Comparison of ENCODE assay signal across 23 cellular contexts in the genomic region with DNA sequence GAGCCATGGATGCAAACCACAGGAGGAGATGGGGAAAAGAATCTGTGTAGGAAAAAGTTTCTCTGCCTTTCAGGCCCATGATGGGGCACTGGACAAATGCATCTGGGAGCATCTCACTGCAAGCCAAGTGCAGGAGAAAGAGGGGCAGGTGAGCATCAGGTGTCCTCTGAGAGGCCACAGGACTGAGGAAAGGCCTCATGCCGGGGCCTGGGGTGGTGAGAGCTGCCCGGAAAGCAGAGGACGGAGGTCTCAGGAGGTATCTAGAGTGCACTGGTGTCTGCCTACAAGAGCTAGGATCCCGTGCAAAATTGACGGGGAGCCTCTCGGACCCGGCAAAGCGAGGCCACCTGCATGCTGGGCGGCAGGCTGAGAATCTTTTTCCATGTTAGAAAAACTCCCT.
DNase-seq lines count a peak whose midpoint lies in the region; ATAC-seq, FAIRE-seq and TF ChIP-seq lines count a peak whose summit lies in the region.
"Had no signal": no experiment of that assay in that cellular context is flagged by ENCODE, and none has a peak within 500 bp of the region (broad histone marks: within the 10 kb centered on the region; RNA-seq: fewer than 3 reads in every experiment).

No MANE protein-coding gene starts in this region.

- H2BK120ac ChIP-seq in neuronal stem cell (ENCODE audit: low read depth, low read length) = no peak overlapping the region

- ATAC-seq in right cardiac atrium (no peak), pancreas (no peak), GM18858 (IDR thresholded peaks at IDR 0.05; ENCODE audit: unreplicated experiment) (no peak), foreskin keratinocyte (no peak)

- no peak overlapping the region for H3K14ac ChIP-seq in neuronal stem cell (ENCODE audit: low read length)

- intact Hi-C loops in cardiac septum (cut with DNase I) (no loop called here), right cardiac atrium (cut with DNase I) (no loop called here), spleen (cut with DNase I; ENCODE audit: low total_unique reads) (no loop called here), pancreas (cut with DNase I) (no loop called here)

- no peak overlapping the region for H3K9ac ChIP-seq in neuronal stem cell (ENCODE audit: low read depth, low read length, poor library complexity)

- no peak overlapping the region for H2BK12ac ChIP-seq in neuronal stem cell (ENCODE audit: low read length)

- H3K4me3 ChIP-seq in right cardiac atrium (ENCODE audit: low read length) (no peak overlapping the region), neuronal stem cell (ENCODE audit: low read length in 2 of 2) (no peak overlapping the region), spleen (no peak overlapping the region), pancreas (no peak overlapping the region)
- H3K4me3 ChIP-seq: HAP-1 had no signal

- H3K36me3 ChIP-seq in neuronal stem cell (replicated peaks in 1 of 2; ENCODE audit: control insufficient read depth in 2 of 2, insufficient read depth in 2 of 2, low read length in 2 of 2) (peaks cover 0 to 26% of the 10 kb centered on the region in 2 donors), spleen (no peaks in the 10 kb centered on the region), pancreas (no peaks in the 10 kb centered on the region)
- H3K36me3 ChIP-seq: HAP-1 had no signal

- no peak overlapping the region for H4K91ac ChIP-seq in neuronal stem cell (ENCODE audit: low read depth, low read length, poor library complexity)

- TF ChIP-seq POLR2A in spleen (IDR thresholded peaks at IDR 0.05) = no peak

- 95% methylated on average over 9 of the region's 9 CpGs for WGBS in right cardiac atrium
- WGBS in neuronal stem cell (ENCODE audit: extremely low coverage in 2 of 2, insufficient read length in 2 of 2, insufficient replicate concordance in 1 of 2), 2 donors = no CpG with 5 or more reads among the region's 9 CpGs
- WGBS in spleen, 5 donors = 85 to 96% (median 92%) methylated on average over 9 of the region's 9 CpGs
- WGBS in pancreas, 2 donors = 95 to 97% methylated on average over 9 of the region's 9 CpGs

- no peak overlapping the region for H3K4ac ChIP-seq in neuronal stem cell (ENCODE audit: low read length)

- DNase-seq in cardiac septum (ENCODE audit: low spot score) (peak; percentile 58), right cardiac atrium (no peak), neuronal stem cell (ENCODE audit: low spot score) (no peak), spleen (peak; percentile 51), pancreas (no peak), foreskin keratinocyte (no peak)
- no peak for DNase-seq in activated CD4-positive, alpha-beta T cell treated with anti-CD3 and anti-CD28 coated beads for 48 hours
- DNase-seq: C1 segment of cervical spinal cord; Calu3; CD4-positive, alpha-beta memory T cell; COR-L47; DMS53; DMS79 treated with DMSO at 0.1 percent for 48 hours; GF-D8; GOT3; HFFc6 had no signal

- H3K79me1 ChIP-seq in neuronal stem cell (ENCODE audit: low read depth, low read length) = no peaks in the 10 kb centered on the region

- H3K27ac ChIP-seq in right cardiac atrium (ENCODE audit: low read length) (no peak overlapping the region), neuronal stem cell (replicated peaks; ENCODE audit: low read length) (no peak overlapping the region), spleen (no peak overlapping the region), pancreas (no peak overlapping the region), foreskin keratinocyte (no peak overlapping the region)
- H3K27ac ChIP-seq: 22Rv1 had no signal

- H3K23ac ChIP-seq in neuronal stem cell (ENCODE audit: low read depth, low read length, poor library complexity) = no peak overlapping the region

- no peak overlapping the region for H3K4me2 ChIP-seq in neuronal stem cell (ENCODE audit: insufficient read depth, low read length, poor library complexity, severe bottlenecking)

- H3K27me3 ChIP-seq in right cardiac atrium (ENCODE audit: control insufficient read depth, insufficient read depth) (no peaks in the 10 kb centered on the region), neuronal stem cell (ENCODE audit: control insufficient read depth in 3 of 3, insufficient read depth in 3 of 3, low read depth in 1 of 3, low read length in 3 of 3) (no peaks in the 10 kb centered on the region), spleen (replicated peaks in 1 of 7) (peaks cover 0 to 15% (median 0%) of the 10 kb centered on the region in 7 donors), pancreas (no peaks in the 10 kb centered on the region), foreskin keratinocyte (no peaks in the 10 kb centered on the region)

- H3K4me1 ChIP-seq in right cardiac atrium (ENCODE audit: control insufficient read depth, insufficient read depth, low read length) (no peaks in the 10 kb centered on the region), neuronal stem cell (ENCODE audit: control insufficient read depth in 2 of 2, insufficient read depth in 1 of 2, low read depth in 1 of 2, low read length in 2 of 2) (peaks cover 1 to 2% of the 10 kb centered on the region in 2 donors), spleen (no peaks in the 10 kb centered on the region), pancreas (peaks cover 0 to 3% (median 0%) of the 10 kb centered on the region in 3 donors), foreskin keratinocyte (no peaks in the 10 kb centered on the region)
- H3K4me1 ChIP-seq: HAP-1 had no signal

- H2BK5ac ChIP-seq in neuronal stem cell (ENCODE audit: low read length) = no peak overlapping the region

- H3K9me3 ChIP-seq in right cardiac atrium (ENCODE audit: control insufficient read depth, low read length) = no peaks in the 10 kb centered on the region
- no peaks in the 10 kb centered on the region for H3K9me3 ChIP-seq in neuronal stem cell (replicated peaks in 1 of 2; ENCODE audit: control insufficient read depth in 2 of 2, insufficient read depth in 1 of 2, low read depth in 1 of 2, low read length in 2 of 2)
- H3K9me3 ChIP-seq in spleen = no peaks in the 10 kb centered on the region
- no peaks in the 10 kb centered on the region for H3K9me3 ChIP-seq in pancreas
- H3K9me3 ChIP-seq: HAP-1 had no signal

- H3K18ac ChIP-seq in neuronal stem cell (ENCODE audit: low read length) = peak overlapping the region; percentile 33

- no peak for TF ChIP-seq CTCF in spleen (IDR thresholded peaks at IDR 0.05 in 8 of 11, conservative IDR thresholded peaks at IDR 0.05 in 3 of 11)
- TF ChIP-seq CTCF in pancreas (IDR thresholded peaks at IDR 0.05) = no peak
- TF ChIP-seq CTCF in foreskin keratinocyte (conservative IDR thresholded peaks at IDR 0.05) = no peak

- no peak for FAIRE-seq in pancreas (lab: Jason Lieb, UNC)
- FAIRE-seq: A204.1, GM12891, GM18507, H54 had no signal

- H2AK5ac ChIP-seq in neuronal stem cell (ENCODE audit: low read depth, low read length) = no peak overlapping the region

- no peak overlapping the region for H2BK15ac ChIP-seq in neuronal stem cell (ENCODE audit: low read length)

- H2AFZ ChIP-seq in neuronal stem cell (ENCODE audit: low read length) = no peak overlapping the region

- no peak overlapping the region for H4K8ac ChIP-seq in neuronal stem cell (ENCODE audit: low read depth, low read length)

Comparison
In these comparisons a context has a peak if more than half of its experiments do, and no peak if none do; other contexts are left out.
1. DNase-seq: peak in cardiac septum (single experiment) and spleen (single experiment); none in right cardiac atrium (0 of 3), neuronal stem cell (single experiment), pancreas (0 of 6), foreskin keratinocyte (0 of 2) and activated CD4-positive, alpha-beta T cell treated with anti-CD3 and anti-CD28 coated beads for 48 hours (single experiment).